In genomic region chr10:133190225-133190624, GRCh38 we compare ENCODE assay signal across 40 cellular contexts. TPM values are rescaled to one million over a fixed set of nuclear protein-coding genes. Genes with fewer than 3 reads are reported as not detected.
"Had no signal": no experiment of that assay in that cellular context is flagged by ENCODE, and none has a peak within 500 bp of the region (broad histone marks: within the 10 kb centered on the region; RNA-seq: fewer than 3 reads in every experiment).

No MANE protein-coding gene starts in this region.

- H3K36me3 ChIP-seq: adrenal gland, ascending aorta, brain microvascular endothelial cell, breast epithelium, cardiac muscle cell had no signal

- ATAC-seq: activated naive CD4-positive, alpha-beta T cell treated with anti-CD3 and anti-CD28 coated beads, Interleukin-2, amount 50 U/mL, for 72 hours; activated naive CD8-positive, alpha-beta T cell treated with anti-CD3 and anti-CD28 coated beads, Interleukin-2, amount 50 U/mL, for 24 hours; activated T-cell treated with anti-CD3 and anti-CD28 coated beads, Interleukin-2, amount 50 U/mL, for 4 hours; activated T-cell treated with anti-CD3 and anti-CD28 coated beads, Interleukin-2, amount 50 U/mL, for 72 hours; activated T-helper 17 cell treated with anti-CD3 and anti-CD28 coated beads, Interleukin-2, amount 50 U/mL, for 72 hours; body of pancreas had no signal

- H3K27ac ChIP-seq: adrenal gland, ascending aorta, body of pancreas, brain microvascular endothelial cell, breast epithelium, cardiac muscle cell had no signal

- H3K9me3 ChIP-seq: adrenal gland, ascending aorta, body of pancreas had no signal

- FAIRE-seq: astrocyte, bronchial epithelial cell had no signal

- H3K4me1 ChIP-seq: adrenal gland, ascending aorta, body of pancreas, breast epithelium had no signal

- H3K27me3 ChIP-seq: adrenal gland, ascending aorta, body of pancreas, cardiac muscle cell had no signal

- DNase-seq: activated effector memory CD4-positive, alpha-beta T cell treated with anti-CD3 and anti-CD28 coated beads, Interleukin-2, amount 50 U/mL, for 16 hours; activated effector memory CD4-positive, alpha-beta T cell treated with Interleukin-2 at 50 U/mL for 16 hours; activated gamma-delta T cell; activated gamma-delta T cell treated with Interleukin-2 at 50 U/mL for 16 hours; activated naive CD4-positive, alpha-beta T cell; activated naive CD4-positive, alpha-beta T cell treated with anti-CD3 and anti-CD28 coated beads for 36 hours; activated naive CD4-positive, alpha-beta T cell treated with anti-CD3 and anti-CD28 coated beads, Interleukin-2, amount 10 ng/mL, durations not matched to agents 7 days and 5 days; activated naive CD4-positive, alpha-beta T cell treated with anti-CD3 and anti-CD28 coated beads, Interleukin-2, amount 50 U/mL, for 16 hours; activated naive CD4-positive, alpha-beta T cell treated with Interleukin-2 at 50 U/mL for 16 hours; activated naive CD8-positive, alpha-beta T cell treated with anti-CD3 and anti-CD28 coated beads for 36 hours; activated naive CD8-positive, alpha-beta T cell treated with anti-CD3 and anti-CD28 coated beads, Interleukin-2, amount 10 ng/mL, durations not matched to agents 7 days and 5 days; activated naive CD8-positive, alpha-beta T cell treated with anti-CD3 and anti-CD28 coated beads, Interleukin-2, amount 50 U/mL, for 24 hours; activated T-cell treated with anti-CD3 and anti-CD28 coated beads for 4 hours; activated T-cell treated with anti-CD3 and anti-CD28 coated beads, Interleukin-2, amount 50 U/mL, for 1 hour; activated T-cell treated with anti-CD3 and anti-CD28 coated beads, Interleukin-2, amount 50 U/mL, for 24 hours; activated T-cell treated with anti-CD3 and anti-CD28 coated beads, Interleukin-2, amount 50 U/mL, for 4 hours; activated T-cell treated with anti-CD3 and anti-CD28 coated beads, Interleukin-2, amount 50 U/mL, for 48 hours; activated T-cell treated with anti-CD3 and anti-CD28 coated beads, Interleukin-2, amount 50 U/mL, for 72 hours; adrenal gland; amniotic stem cell; amygdala; anterior cingulate cortex; aorta; body of pancreas; brain microvascular endothelial cell; caudate nucleus; central memory CD4-positive, alpha-beta T cell; cerebellar nuclear complex had no signal

- H3K4me3 ChIP-seq: adrenal gland, ascending aorta, body of pancreas, breast epithelium, cardiac muscle cell had no signal

RNA-seq across cellular contexts. Expression of gene KNDC1, which starts 30.2 kb away (rescaled TPM):
- total RNA-seq: activated naive CD4-positive, alpha-beta T cell treated with anti-CD3 and anti-CD28 coated beads for 36 hours; activated naive CD8-positive, alpha-beta T cell treated with anti-CD3 and anti-CD28 coated beads for 36 hours had no signal

RNA-seq across cellular contexts. Expression of gene UTF1, which starts 39.8 kb away (rescaled TPM):
- total RNA-seq: activated naive CD4-positive, alpha-beta T cell treated with anti-CD3 and anti-CD28 coated beads for 36 hours; activated naive CD4-positive, alpha-beta T cell treated with anti-CD3 and anti-CD28 coated beads, Interleukin-2, amount 50 U/mL, for 72 hours; activated naive CD8-positive, alpha-beta T cell treated with anti-CD3 and anti-CD28 coated beads for 36 hours; activated naive CD8-positive, alpha-beta T cell treated with anti-CD3 and anti-CD28 coated beads, Interleukin-2, amount 10 ng/mL, durations not matched to agents 7 days and 5 days; activated T-helper 1 cell treated with anti-CD3 and anti-CD28 coated beads, Interleukin-12 subunit alpha, Interleukin-12 subunit beta, Interleukin-2, Interleukin-4 antibody, amounts not matched to agents 30 ng/mL and 10 ng/mL and 1 ng/mL, durations not matched to agents 14 hours and 24 hours and 36 hours; activated T-helper 17 cell treated with anti-CD3 and anti-CD28 coated beads, Interleukin-2, amount 50 U/mL, for 72 hours; aorta; ascending aorta; body of pancreas; breast epithelium; bronchial epithelial cell; cardiac muscle cell; cerebellum; chondrocyte had no signal
- polyA plus RNA-seq: adipose tissue, aorta, cardiac muscle cell had no signal

RNA-seq across cellular contexts. Expression of gene VENTX, which starts 47.4 kb away (rescaled TPM):
- total RNA-seq: activated naive CD4-positive, alpha-beta T cell treated with anti-CD3 and anti-CD28 coated beads for 36 hours; activated naive CD4-positive, alpha-beta T cell treated with anti-CD3 and anti-CD28 coated beads, Interleukin-2, amount 50 U/mL, for 72 hours; activated naive CD8-positive, alpha-beta T cell treated with anti-CD3 and anti-CD28 coated beads for 36 hours; activated T-cell treated with anti-CD3 and anti-CD28 coated beads, Interleukin-2, amount 50 U/mL, for 4 hours; activated T-helper 1 cell treated with anti-CD3 and anti-CD28 coated beads, Interleukin-12 subunit alpha, Interleukin-12 subunit beta, Interleukin-2, Interleukin-4 antibody, amounts not matched to agents 30 ng/mL and 10 ng/mL and 1 ng/mL, durations not matched to agents 14 hours and 24 hours and 36 hours; activated T-helper 2 cell treated with anti-CD3 and anti-CD28 coated beads, Interferon-gamma antibody, Interleukin-2, Interleukin-4, amounts not matched to agents 10 μg/mL and 5 μg/mL and 100 μg/mL, durations not matched to agents 14 hours and 24 hours and 36 hours; bronchial epithelial cell; cardiac muscle cell; chondrocyte had no signal
- polyA plus RNA-seq: cardiac muscle cell had no signal
